In the genomic region with DNA sequence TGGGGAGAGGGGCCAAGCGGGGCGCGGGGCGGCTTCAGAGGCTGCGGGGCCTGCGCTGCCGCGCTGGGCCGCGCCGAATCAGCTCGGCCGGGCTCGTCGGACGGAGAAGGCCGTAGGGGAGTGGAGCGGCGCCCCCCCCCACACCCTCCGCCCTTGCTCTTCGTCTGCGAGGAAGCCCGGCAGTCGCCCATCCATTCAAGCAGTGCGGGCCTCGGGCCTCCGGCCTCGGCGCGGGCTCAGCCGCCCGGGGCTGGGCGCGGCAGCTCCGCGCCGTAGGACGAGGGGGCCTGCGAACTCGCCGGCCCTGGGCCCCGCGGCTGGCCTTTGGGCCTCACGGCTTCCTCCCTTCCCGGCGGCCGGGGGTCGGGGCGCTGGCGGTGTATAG, we compare ENCODE assay signal across 8 cellular contexts. TPM values are rescaled to one million over a fixed set of nuclear protein-coding genes. Genes with fewer than 3 reads are reported as not detected.
DNase-seq lines count a peak whose midpoint lies in the region; ATAC-seq and TF ChIP-seq lines count a peak whose summit lies in the region.

No MANE protein-coding gene starts in this region.

- H3K36me3 ChIP-seq in SJSA1: peaks cover 51% of the 10 kb centered on the region
- H3K36me3 ChIP-seq in gastroesophageal sphincter: peaks cover 0 to 12% of the 10 kb centered on the region in 2 donors
- peaks cover 0 to 13% of the 10 kb centered on the region in 2 donors for H3K36me3 ChIP-seq in gastrocnemius medialis

- intact Hi-C loops in gastrocnemius medialis (cut with DNase I; ENCODE audit: low total_unique reads): loop anchor here (1.0 kb wide), 1 partner anchor 23 kb away; no protein-coding TSS in a partner anchor

- no peak for TF ChIP-seq POLR2A in gastroesophageal sphincter (IDR thresholded peaks at IDR 0.05)
- TF ChIP-seq POLR2A in gastrocnemius medialis (IDR thresholded peaks at IDR 0.05): no peak

- ATAC-seq in GM18502 (IDR thresholded peaks at IDR 0.05; ENCODE audit: poor library complexity, unreplicated experiment): peak; percentile 28
- ATAC-seq in HG02610 (IDR thresholded peaks at IDR 0.05; ENCODE audit: unreplicated experiment): peak; percentile 21
- peak; percentile 38 for ATAC-seq in gastroesophageal sphincter
- ATAC-seq in gastrocnemius medialis: peak in 1 of 2 donors; percentile 53
- ATAC-seq in GM18519 (IDR thresholded peaks at IDR 0.05; ENCODE audit: low FRiP score, unreplicated experiment): no peak

- DNase-seq in SJSA1 (ENCODE audit: low read depth in 1 of 2, low spot score in 2 of 2) (no peak), gastrocnemius medialis (no peak), iPS-NIHi11 (ENCODE audit: low spot score) (no peak), CD1c-positive myeloid dendritic cell (ENCODE audit: extremely low spot score) (no peak)

- H3K4me3 ChIP-seq in SJSA1 (peak overlapping the region; percentile 79), gastroesophageal sphincter (peak overlapping the region; percentile 60 to 76), gastrocnemius medialis (peak overlapping the region; percentile 65 to 93 (median 76))

- in situ Hi-C loops in gastrocnemius medialis (cut with MboI; ENCODE audit: low sequenced_read_pairs in 4 of 4): no loop called here

- TF ChIP-seq CTCF in gastroesophageal sphincter (IDR thresholded peaks at IDR 0.05) (no peak), gastrocnemius medialis (IDR thresholded peaks at IDR 0.05 in 4 of 5, conservative IDR thresholded peaks at IDR 0.05 in 1 of 5) (no peak)

- H3K9me3 ChIP-seq in SJSA1 (replicated peaks) (0 out of 2 replicates have a peak, but pooled peaks cover 3% of the 10 kb centered on the region), gastroesophageal sphincter (no peaks in the 10 kb centered on the region), gastrocnemius medialis (no peaks in the 10 kb centered on the region)

- WGBS in gastroesophageal sphincter (ENCODE audit: low coverage in 1 of 2), 2 donors: 10% methylated on average over 2 of the region's 50 CpGs; no CpG with 5 or more reads in 1 of the 2 donors

- H3K27ac ChIP-seq in SJSA1 (peak overlapping the region; percentile 89), gastroesophageal sphincter (peak overlapping the region; percentile 63 to 95 (median 92)), gastrocnemius medialis (peak overlapping the region; percentile 86 to 98 (median 95))

- H3K4me1 ChIP-seq in SJSA1 (replicated peaks) (peaks cover 72% of the 10 kb centered on the region), gastroesophageal sphincter (peaks cover 0 to 62% (median 17%) of the 10 kb centered on the region in 3 donors), gastrocnemius medialis (peaks cover 11 to 14% of the 10 kb centered on the region in 2 donors)

- H3K27me3 ChIP-seq in SJSA1 (replicated peaks): no peaks in the 10 kb centered on the region
- no peaks in the 10 kb centered on the region for H3K27me3 ChIP-seq in gastroesophageal sphincter
- H3K27me3 ChIP-seq in gastrocnemius medialis: no peaks in the 10 kb centered on the region

- no peak for TF ChIP-seq EP300 in gastroesophageal sphincter (IDR thresholded peaks at IDR 0.05)

RNA-seq across cellular contexts. Expression of a gene that starts 0.6 kb away (rescaled TPM):
- total RNA-seq in SJSA1 (2014; rRNA removed; shearing (Covaris generic)): 62.2 and 77.9 TPM in 2 replicates
- total RNA-seq in gastroesophageal sphincter: 10 to 100 TPM; 19.6 to 47.4 (median 36.5) TPM
- 10 to 100 TPM in 3 of 4 donors, 1 to 10 TPM in 1; 9.5 to 24.3 (median 14.7) TPM for total RNA-seq in gastrocnemius medialis

RNA-seq across cellular contexts. Expression of a gene that starts 41.5 kb away (rescaled TPM):
- total RNA-seq in SJSA1 (2014; rRNA removed; shearing (Covaris generic)): 0.03 TPM in 1 of 2 replicates, not detected in the other
- total RNA-seq in gastroesophageal sphincter: under 1 TPM; 0.35 to 0.81 (median 0.41) TPM
- 1 to 10 TPM in 2 of 4 donors, under 1 TPM in 2; 0.29 to 2.0 (median 0.69) TPM for total RNA-seq in gastrocnemius medialis
